8 cellular contexts compared by ENCODE assay signal in genomic region chr2:3605013-3605961, GRCh38. TPM values are rescaled to one million over a fixed set of nuclear protein-coding genes. Genes with fewer than 3 reads are reported as not detected.
DNase-seq lines count a peak whose midpoint lies in the region; ATAC-seq and TF ChIP-seq lines count a peak whose summit lies in the region.

No MANE protein-coding gene starts in this region.

- H3K27me3 Mint-ChIP-seq in Caco-2 (ENCODE audit: insufficient read depth, unreplicated experiment), result no peaks in the 10 kb centered on the region

- H3K36me3 ChIP-seq in H7 (replicated peaks; ENCODE audit: control insufficient read depth, insufficient read depth, low read length) (no peaks in the 10 kb centered on the region), Caco-2 (ENCODE audit: control insufficient read depth, insufficient read depth, low read length) (no peaks in the 10 kb centered on the region)

- BruUV-seq in Caco-2 (replicated peaks; lab: Mats Ljungman, UMichigan), result no TSS peak

- ATAC-seq in GM18861 (IDR thresholded peaks at IDR 0.05; ENCODE audit: unreplicated experiment), result no peak

- no peak overlapping the region for H3K4me3 ChIP-seq in H7 (ENCODE audit: insufficient read depth, low read depth, low read length)
- no peak overlapping the region for H3K4me3 ChIP-seq in Caco-2 (ENCODE audit: low read depth, low read length)

- H3K27me3 ChIP-seq in H7 (ENCODE audit: control insufficient read depth, insufficient read depth, low read length) (no peaks in the 10 kb centered on the region), Caco-2 (replicated peaks; ENCODE audit: control insufficient read depth, insufficient read depth, low read length) (no peaks in the 10 kb centered on the region)

- POLR2A ChIA-PET in Caco-2 (lab: Charles Lee), result no interaction called here

- no peaks in the 10 kb centered on the region for H3K36me3 Mint-ChIP-seq in Caco-2 (ENCODE audit: insufficient read depth, unreplicated experiment)

- no peaks in the 10 kb centered on the region for H3K9me3 ChIP-seq in Caco-2

- no peaks in the 10 kb centered on the region for H3K9me3 Mint-ChIP-seq in Caco-2 (ENCODE audit: unreplicated experiment)

- peaks cover 6% of the 10 kb centered on the region for H3K4me1 Mint-ChIP-seq in Caco-2 (ENCODE audit: low read depth, unreplicated experiment)

- H3K27ac Mint-ChIP-seq in Caco-2 (ENCODE audit: unreplicated experiment), result no peak overlapping the region

- intact Hi-C loops in Caco-2 (cut with micrococcal nuclease; ENCODE audit: unreplicated experiment), result no loop called here

- DNase-seq in AG09319 (ENCODE audit: extremely low read depth, low read depth) (peak; percentile 20), H7 (peak; percentile 94), NCI-H526 (lab: John Stamatoyannopoulos, UW) (peak; percentile 11 to 94), medulla oblongata (ENCODE audit: extremely low spot score) (peak; percentile 43), NK-92 (lab: John Stamatoyannopoulos, UW; ENCODE audit: unreplicated experiment) (no peak), Caco-2 (no peak)
- DNase-seq in activated CD8-positive, alpha-beta memory T cell treated with anti-CD3 and anti-CD28 coated beads, Interleukin-2, amount 50 U/mL, for 48 hours, result peak; percentile 46

- CTCF ChIA-PET in Caco-2 (lab: Charles Lee), result no interaction called here

- no peaks in the 10 kb centered on the region for H3K4me1 ChIP-seq in Caco-2

- no peak overlapping the region for H3K4me3 Mint-ChIP-seq in Caco-2 (ENCODE audit: unreplicated experiment)

- no peak for TF ChIP-seq CTCF in AG09319 (IDR thresholded peaks at IDR 0.05; ENCODE audit: low read depth, low read length)
- TF ChIP-seq CTCF in Caco-2 (IDR thresholded peaks at IDR 0.05; ENCODE audit: insufficient read depth in 1 of 2, low read depth in 1 of 2, low read length in 1 of 2, severe bottlenecking in 1 of 2, unreplicated experiment in 1 of 2), result no peak

RNA-seq across cellular contexts. Expression of gene COLEC11, which starts 10.4 kb away (rescaled TPM):
- total RNA-seq in H7 (2014; rRNA removed; shearing (Covaris generic)), result 0.07 TPM in 1 of 2 replicates, not detected in the other
- not detected in 2 replicates for total RNA-seq in Caco-2 (2022)

RNA-seq across cellular contexts. Expression of gene RPS7, which starts 30.2 kb away (rescaled TPM):
- total RNA-seq in H7 (2014; rRNA removed; shearing (Covaris generic)), result 2,082 and 2,647 TPM in 2 replicates
- total RNA-seq in Caco-2 (2022), result 2,077 and 2,101 TPM in 2 replicates

RNA-seq across cellular contexts. Expression of gene RNASEH1, which starts 47.2 kb away (rescaled TPM):
- total RNA-seq in H7 (2014; rRNA removed; shearing (Covaris generic)), result 40.4 and 42.8 TPM in 2 replicates
- total RNA-seq in Caco-2 (2022), result 41.5 and 47.1 TPM in 2 replicates

RNA-seq across cellular contexts. Expression of gene ALLC, which starts 52.7 kb away (rescaled TPM):
- total RNA-seq in H7 (2014; rRNA removed; shearing (Covaris generic)), result not detected in 2 replicates
- total RNA-seq in Caco-2 (2022), result not detected in 2 replicates

Comparison
In these comparisons a context has a peak if more than half of its experiments do, and no peak if none do; other contexts are left out.
1. DNase-seq: peak in AG09319 (single experiment), H7 (single experiment), NCI-H526 (2 of 2), activated CD8-positive, alpha-beta memory T cell treated with anti-CD3 and anti-CD28 coated beads, Interleukin-2, amount 50 U/mL, for 48 hours (single experiment) and medulla oblongata (single experiment); none in NK-92 (single experiment) and Caco-2 (0 of 2).